In the genomic region with DNA sequence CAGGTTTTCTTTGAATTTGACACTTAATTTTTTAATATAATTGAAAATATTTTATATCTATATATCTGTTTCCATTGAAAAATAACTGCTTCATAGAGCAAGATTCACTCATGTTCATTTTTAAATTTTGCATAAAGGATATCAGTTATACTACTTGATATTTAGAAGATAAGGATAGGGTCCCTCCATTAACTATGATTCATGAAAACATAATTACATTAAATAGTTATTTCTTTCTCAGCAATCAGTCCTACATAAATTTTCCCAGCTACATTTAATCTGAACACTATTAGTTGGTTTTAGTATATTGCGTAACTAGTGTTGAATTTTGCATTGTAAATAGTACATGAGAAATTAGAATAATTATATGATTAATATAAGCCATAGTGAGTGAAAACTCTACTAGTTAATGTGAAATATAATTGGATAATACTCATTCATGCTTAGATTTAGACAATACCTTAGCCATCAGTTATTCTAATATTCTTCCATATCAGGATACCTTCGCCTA, we compare ENCODE assay signal across 7 cellular contexts. TPM values are rescaled to one million over a fixed set of nuclear protein-coding genes. Genes with fewer than 3 reads are reported as not detected.
"Had no signal": no experiment of that assay in that cellular context is flagged by ENCODE, and none has a peak within 500 bp of the region (broad histone marks: within the 10 kb centered on the region; RNA-seq: fewer than 3 reads in every experiment).

No MANE protein-coding gene starts in this region.

- DNase-seq: H7, HFFc6 had no signal

- H3K4me1 ChIP-seq: HAP-1 had no signal

- H2AFZ ChIP-seq: GM23338 had no signal

- H3K4me3 ChIP-seq: GM23338, HAP-1 had no signal

- H3K9me3 ChIP-seq: HAP-1 had no signal

- H3K36me3 ChIP-seq: HAP-1 had no signal

- H3K27ac ChIP-seq: HL-60 had no signal

- H3K4me2 ChIP-seq: GM23338 had no signal

- ATAC-seq: GM23338, HCT116 had no signal

RNA-seq across cellular contexts. Expression of a gene that starts 42.7 kb away (rescaled TPM):
- total RNA-seq: HFFc6 had no signal
- polyA plus RNA-seq: IgD-negative memory B cell had no signal
